In genomic region chr1:49046305-49046704, GRCh38 we compare ENCODE assay signal across 28 cellular contexts.
"Had no signal": no experiment of that assay in that cellular context is flagged by ENCODE, and none has a peak within 500 bp of the region (broad histone marks: within the 10 kb centered on the region; RNA-seq: fewer than 3 reads in every experiment).

No MANE protein-coding gene starts in this region.

- H3K27ac Mint-ChIP-seq: dendritic cell treated with granulocyte-macrophage colony-stimulating factor and Interleukin-4, amounts not matched to agents 40 ng/mL and 50 ng/mL, for 4 days; effector memory CD8-positive, alpha-beta T cell; endodermal cell; mesothelial cell of epicardium; naive B cell had no signal

- H3K4me3 Mint-ChIP-seq: dendritic cell treated with granulocyte-macrophage colony-stimulating factor and Interleukin-4, amounts not matched to agents 40 ng/mL and 50 ng/mL, for 4 days; effector memory CD8-positive, alpha-beta T cell; endodermal cell; mesothelial cell of epicardium; naive B cell had no signal

- H3K9me3 ChIP-seq: colonic mucosa, esophagus squamous epithelium, gastrocnemius medialis, heart right ventricle, left lung, lower lobe of right lung, mucosa of descending colon had no signal

- DNase-seq: colonic mucosa; cortex of kidney; effector CD8-positive, alpha-beta T cell; effector memory CD8-positive, alpha-beta T cell; endodermal cell; erythroblast; esophagus squamous epithelium; foreskin fibroblast; foreskin melanocyte; gastrocnemius medialis; glutamatergic neuron; head of caudate nucleus; heart right ventricle; hippocampal formation; left cardiac atrium; left lung; left ventricle myocardium superior; lower lobe of right lung; mesenchymal stem cell; mucosa of descending colon; naive B cell had no signal

- H3K27me3 ChIP-seq: colonic mucosa, esophagus squamous epithelium, gastrocnemius medialis, heart right ventricle, left lung had no signal

- H3K4me3 ChIP-seq: colonic mucosa, esophagus squamous epithelium, gastrocnemius medialis, heart right ventricle, left lung, lower lobe of right lung, mucosa of descending colon had no signal

- H3K27ac ChIP-seq: colonic mucosa, epithelial cell of prostate, esophagus squamous epithelium, gastrocnemius medialis, heart right ventricle, left lung, lower lobe of right lung had no signal

- ATAC-seq: effector memory CD8-positive, alpha-beta T cell; esophagus mucosa; gastrocnemius medialis; heart right ventricle; left cardiac atrium; left lung; left ventricle myocardium superior; lower lobe of right lung; mucosa of descending colon had no signal

- H3K4me1 ChIP-seq: colonic mucosa, esophagus squamous epithelium, gastrocnemius medialis, heart right ventricle, left lung, lower lobe of right lung had no signal

- H3K36me3 Mint-ChIP-seq: mesothelial cell of epicardium, naive B cell had no signal

- H3K27me3 Mint-ChIP-seq: dendritic cell treated with granulocyte-macrophage colony-stimulating factor and Interleukin-4, amounts not matched to agents 40 ng/mL and 50 ng/mL, for 4 days; effector memory CD8-positive, alpha-beta T cell had no signal

- H3K36me3 ChIP-seq: colonic mucosa, esophagus squamous epithelium, gastrocnemius medialis, heart right ventricle, left lung, lower lobe of right lung had no signal

- H3K9me3 Mint-ChIP-seq: dendritic cell treated with granulocyte-macrophage colony-stimulating factor and Interleukin-4, amounts not matched to agents 40 ng/mL and 50 ng/mL, for 4 days; effector memory CD8-positive, alpha-beta T cell had no signal

- H3K4me1 Mint-ChIP-seq: mesothelial cell of epicardium, naive B cell had no signal

- FAIRE-seq: endometrium, islet of Langerhans, keratinocyte had no signal
